In genomic region chr10:88059176-88059575, GRCh38 we compare ENCODE assay signal across 21 cellular contexts.
"Had no signal": no experiment of that assay in that cellular context is flagged by ENCODE, and none has a peak within 500 bp of the region (broad histone marks: within the 10 kb centered on the region; RNA-seq: fewer than 3 reads in every experiment).

No MANE protein-coding gene starts in this region.

- H3K9me3 ChIP-seq: esophagus squamous epithelium, left ventricle myocardium inferior, lower lobe of right lung, pancreas, stomach, thyroid gland had no signal

- H3K4me3 ChIP-seq: coronary artery, esophagus squamous epithelium, left ventricle myocardium inferior, lower lobe of right lung, pancreas, stomach, thyroid gland had no signal

- H3K36me3 ChIP-seq: esophagus squamous epithelium, left ventricle myocardium inferior, lower lobe of right lung, pancreas, stomach, thyroid gland had no signal

- H3K27ac ChIP-seq: coronary artery, left ventricle myocardium inferior, lower lobe of right lung, pancreas, thyroid gland had no signal

- H3K27me3 ChIP-seq: esophagus squamous epithelium, pancreas, stomach, thyroid gland had no signal

- ATAC-seq: effector memory CD8-positive, alpha-beta T cell; left colon; lower lobe of right lung; natural killer cell; pancreas; sciatic nerve; stimulated activated effector memory CD8-positive, alpha-beta T cell treated with anti-CD3 and anti-CD28 coated beads, Interleukin-12 subunit alpha, Interleukin-12 subunit beta, amount 100 ng/mL, for 72 hours had no signal

- DNase-seq: effector memory CD8-positive, alpha-beta T cell; erythroblast; esophagus squamous epithelium; foreskin melanocyte; hypothalamus; immature natural killer cell; islet precursor cell; kidney glomerular epithelial cell; left colon; left ventricle myocardium inferior; lower lobe of right lung; natural killer cell; pancreas; stimulated activated CD4-positive, alpha-beta T cell treated with anti-CD3 and anti-CD28 coated beads, Interleukin-2, amount 100 ng/mL, for 24 hours; stimulated activated CD4-positive, alpha-beta T cell treated with anti-CD3 and anti-CD28 coated beads, Interleukin-4, amount 100 ng/mL, for 24 hours; stimulated activated naive CD4-positive, alpha-beta T cell treated with Interleukin-2 at 50 U/mL for 16 hours; stomach; thyroid gland had no signal
